1 cellular context compared by ENCODE assay signal in the genomic region with DNA sequence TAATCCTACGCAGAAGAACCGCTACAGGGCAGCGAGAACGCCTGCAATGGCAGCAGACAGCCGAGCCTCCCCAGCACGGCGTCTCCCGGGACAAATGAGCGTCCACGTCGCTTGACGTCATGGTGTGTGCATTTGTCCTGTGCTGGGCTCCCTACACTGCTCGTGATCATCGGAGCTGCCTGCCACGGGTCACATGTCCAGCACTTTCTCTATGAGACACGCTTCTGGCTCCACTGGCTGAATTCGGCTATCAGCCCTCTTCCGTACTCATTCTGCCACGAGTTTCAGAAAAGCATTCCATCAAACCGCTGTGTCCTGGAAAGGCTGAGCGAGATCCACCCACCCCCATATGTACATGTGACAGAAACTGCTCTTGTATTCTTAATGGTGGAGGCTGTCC.
TF ChIP-seq lines count a peak whose summit lies in the region.

No MANE protein-coding gene starts in this region.

TF ChIP-seq in HepG2, 621 proteins besides CTCF, POLR2A, EP300 and RAD21:
- no peak for TF ChIP-seq GLMP (CRISPR knock-in tag; IDR thresholded peaks at IDR 0.05; ENCODE audit: borderline replicate concordance)
- TF ChIP-seq ZFP90 (CRISPR knock-in tag; IDR thresholded peaks at IDR 0.05; ENCODE audit: borderline replicate concordance): no peak
- TF ChIP-seq ZNF501 (CRISPR knock-in tag; IDR thresholded peaks at IDR 0.05): no peak
- no peak for TF ChIP-seq ZNF672 (CRISPR knock-in tag; IDR thresholded peaks at IDR 0.05)
- TF ChIP-seq MED1 (CRISPR knock-in tag; IDR thresholded peaks at IDR 0.05): no peak
- TF ChIP-seq TEAD3 (CRISPR knock-in tag; optimal IDR thresholded peaks at IDR 0.05; ENCODE audit: borderline replicate concordance): no peak
- no peak for TF ChIP-seq TOE1 (CRISPR knock-in tag; IDR thresholded peaks at IDR 0.05)
- TF ChIP-seq, protein P1, sequence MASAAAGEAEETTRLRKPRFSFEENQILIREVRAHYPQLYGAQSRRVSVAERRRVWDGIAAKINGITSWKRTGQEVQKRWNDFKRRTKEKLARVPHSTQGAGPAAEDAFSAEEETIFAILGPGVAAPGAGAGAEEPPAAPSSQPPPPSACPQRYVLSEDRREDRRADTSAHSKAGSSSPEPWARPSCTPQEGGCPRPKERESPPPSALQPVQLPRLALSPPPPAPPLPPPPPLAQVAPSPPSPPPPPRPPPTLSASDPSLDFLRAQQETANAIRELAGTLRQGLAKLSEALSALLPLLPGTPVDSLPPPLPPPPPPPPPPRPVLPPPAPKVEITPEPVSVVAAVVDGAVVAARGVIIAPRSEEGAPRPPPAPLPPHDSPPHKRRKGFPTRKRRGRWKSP (CRISPR knock-in tag; IDR thresholded peaks at IDR 0.05): no peak
- no peak for TF ChIP-seq ZNF451 (CRISPR knock-in tag; IDR thresholded peaks at IDR 0.05)
- TF ChIP-seq, protein P2, sequence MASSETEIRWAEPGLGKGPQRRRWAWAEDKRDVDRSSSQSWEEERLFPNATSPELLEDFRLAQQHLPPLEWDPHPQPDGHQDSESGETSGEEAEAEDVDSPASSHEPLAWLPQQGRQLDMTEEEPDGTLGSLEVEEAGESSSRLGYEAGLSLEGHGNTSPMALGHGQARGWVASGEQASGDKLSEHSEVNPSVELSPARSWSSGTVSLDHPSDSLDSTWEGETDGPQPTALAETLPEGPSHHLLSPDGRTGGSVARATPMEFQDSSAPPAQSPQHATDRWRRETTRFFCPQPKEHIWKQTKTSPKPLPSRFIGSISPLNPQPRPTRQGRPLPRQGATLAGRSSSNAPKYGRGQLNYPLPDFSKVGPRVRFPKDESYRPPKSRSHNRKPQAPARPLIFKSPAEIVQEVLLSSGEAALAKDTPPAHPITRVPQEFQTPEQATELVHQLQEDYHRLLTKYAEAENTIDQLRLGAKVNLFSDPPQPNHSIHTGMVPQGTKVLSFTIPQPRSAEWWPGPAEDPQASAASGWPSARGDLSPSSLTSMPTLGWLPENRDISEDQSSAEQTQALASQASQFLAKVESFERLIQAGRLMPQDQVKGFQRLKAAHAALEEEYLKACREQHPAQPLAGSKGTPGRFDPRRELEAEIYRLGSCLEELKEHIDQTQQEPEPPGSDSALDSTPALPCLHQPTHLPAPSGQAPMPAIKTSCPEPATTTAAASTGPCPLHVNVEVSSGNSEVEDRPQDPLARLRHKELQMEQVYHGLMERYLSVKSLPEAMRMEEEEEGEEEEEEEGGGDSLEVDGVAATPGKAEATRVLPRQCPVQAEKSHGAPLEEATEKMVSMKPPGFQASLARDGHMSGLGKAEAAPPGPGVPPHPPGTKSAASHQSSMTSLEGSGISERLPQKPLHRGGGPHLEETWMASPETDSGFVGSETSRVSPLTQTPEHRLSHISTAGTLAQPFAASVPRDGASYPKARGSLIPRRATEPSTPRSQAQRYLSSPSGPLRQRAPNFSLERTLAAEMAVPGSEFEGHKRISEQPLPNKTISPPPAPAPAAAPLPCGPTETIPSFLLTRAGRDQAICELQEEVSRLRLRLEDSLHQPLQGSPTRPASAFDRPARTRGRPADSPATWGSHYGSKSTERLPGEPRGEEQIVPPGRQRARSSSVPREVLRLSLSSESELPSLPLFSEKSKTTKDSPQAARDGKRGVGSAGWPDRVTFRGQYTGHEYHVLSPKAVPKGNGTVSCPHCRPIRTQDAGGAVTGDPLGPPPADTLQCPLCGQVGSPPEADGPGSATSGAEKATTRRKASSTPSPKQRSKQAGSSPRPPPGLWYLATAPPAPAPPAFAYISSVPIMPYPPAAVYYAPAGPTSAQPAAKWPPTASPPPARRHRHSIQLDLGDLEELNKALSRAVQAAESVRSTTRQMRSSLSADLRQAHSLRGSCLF (CRISPR knock-in tag; IDR thresholded peaks at IDR 0.05; ENCODE audit: borderline replicate concordance): no peak
- TF ChIP-seq GTF3A (CRISPR knock-in tag; conservative IDR thresholded peaks at IDR 0.05): no peak
- TF ChIP-seq KLF9 (CRISPR knock-in tag; IDR thresholded peaks at IDR 0.05; ENCODE audit: low read depth): no peak
- TF ChIP-seq ESRRA (CRISPR knock-in tag; IDR thresholded peaks at IDR 0.05; ENCODE audit: low read depth): no peak
- no peak for TF ChIP-seq GLI4 (CRISPR knock-in tag; IDR thresholded peaks at IDR 0.05; ENCODE audit: borderline replicate concordance)
- TF ChIP-seq ATM (IDR thresholded peaks at IDR 0.05; ENCODE audit: borderline replicate concordance): no peak
- no peak for TF ChIP-seq KDM4B (CRISPR knock-in tag; IDR thresholded peaks at IDR 0.05)
